Comparison of ENCODE assay signal across 22 cellular contexts in the genomic region with DNA sequence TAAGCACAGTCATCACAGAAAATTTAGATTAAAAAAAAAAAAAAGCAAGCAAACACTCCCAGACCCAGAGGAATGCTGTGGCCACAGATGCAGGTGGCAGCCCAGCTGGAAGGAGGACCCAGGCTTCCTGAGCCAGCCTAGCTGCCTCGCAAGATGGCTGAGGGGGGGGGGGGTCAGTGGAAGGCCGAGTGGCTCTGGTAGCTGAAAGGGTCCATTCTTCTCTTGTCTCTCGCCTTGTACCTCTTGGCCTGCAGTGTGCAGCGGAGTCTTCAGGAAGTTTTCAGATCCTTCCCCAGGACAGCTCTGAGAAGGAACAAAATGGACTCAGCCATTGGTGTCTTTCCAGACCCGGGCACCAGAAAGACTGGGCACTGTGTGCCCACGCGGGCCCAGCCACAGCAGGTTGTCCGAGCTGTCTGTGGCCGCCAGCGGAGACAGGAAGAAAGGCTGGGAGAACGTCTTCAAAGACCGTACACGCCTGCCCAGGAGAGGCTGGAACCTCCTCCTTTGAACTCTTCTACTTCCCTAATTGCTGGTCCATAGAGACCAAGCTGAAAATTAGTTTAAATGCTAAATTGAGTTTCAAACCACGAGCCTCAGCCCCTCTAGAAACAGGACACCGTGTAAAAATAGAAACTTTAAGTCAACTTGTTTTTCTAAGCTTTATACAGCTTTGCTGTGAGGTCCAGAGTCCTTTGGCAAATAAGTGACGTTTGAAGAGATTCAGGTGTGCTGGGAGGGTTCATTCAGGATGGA. TPM values are rescaled to one million over a fixed set of nuclear protein-coding genes. Genes with fewer than 3 reads are reported as not detected.
DNase-seq lines count a peak whose midpoint lies in the region; ATAC-seq and TF ChIP-seq lines count a peak whose summit lies in the region.
"Had no signal": no experiment of that assay in that cellular context is flagged by ENCODE, and none has a peak within 500 bp of the region (broad histone marks: within the 10 kb centered on the region; RNA-seq: fewer than 3 reads in every experiment).

No MANE protein-coding gene starts in this region.

- intact Hi-C loops in left ventricle myocardium superior (cut with micrococcal nuclease), result no loop called here
- intact Hi-C loops in heart left ventricle (cut with DNase I), result no loop called here
- intact Hi-C loops in vagina (cut with DNase I), result no loop called here
- intact Hi-C loops in stomach (cut with DNase I; ENCODE audit: low total_unique reads), result no loop called here

- H3K27ac Mint-ChIP-seq in nephron progenitor cell, result peak overlapping the region; percentile 88
- H3K27ac Mint-ChIP-seq: activated naive CD4-positive, alpha-beta T cell treated with anti-CD3 and anti-CD28 coated beads for 36 hours; CD8-positive, alpha-beta T cell; HFFc6; natural killer cell had no signal

- H3K4me3 ChIP-seq in heart left ventricle, result no peak overlapping the region
- H3K4me3 ChIP-seq in vagina, result no peak overlapping the region
- no peak overlapping the region for H3K4me3 ChIP-seq in stomach
- H3K4me3 ChIP-seq: left lung, tibial nerve had no signal

- H3K4me1 ChIP-seq in heart left ventricle (peaks cover 0 to 35% (median 14%) of the 10 kb centered on the region in 12 donors), vagina (peaks cover 27% of the 10 kb centered on the region), stomach (peaks cover 8 to 26% (median 17%) of the 10 kb centered on the region in 4 donors)

- no peak for TF ChIP-seq EP300 in stomach (IDR thresholded peaks at IDR 0.05)

- no peak for TF ChIP-seq CTCF in heart left ventricle (IDR thresholded peaks at IDR 0.05)
- TF ChIP-seq CTCF in nephron progenitor cell (IDR thresholded peaks at IDR 0.05), result no peak
- no peak for TF ChIP-seq CTCF in vagina (IDR thresholded peaks at IDR 0.05)
- no peak for TF ChIP-seq CTCF in stomach (IDR thresholded peaks at IDR 0.05)

- peaks cover 3% of the 10 kb centered on the region for H3K27me3 Mint-ChIP-seq in nephron progenitor cell (ENCODE audit: low read depth, poor library complexity)

- no peak overlapping the region for H3K27ac ChIP-seq in heart left ventricle
- peak overlapping the region; percentile 82 for H3K27ac ChIP-seq in cingulate gyrus (ENCODE audit: low read depth, low read length)
- peak overlapping the region; percentile 58 for H3K27ac ChIP-seq in vagina
- peak overlapping the region in 2 of 5 donors; percentile 31 to 52 for H3K27ac ChIP-seq in stomach
- H3K27ac ChIP-seq: left lung had no signal

- ATAC-seq in left ventricle myocardium superior (peak; percentile 13), heart left ventricle (no peak), GM21529 (IDR thresholded peaks at IDR 0.05; ENCODE audit: unreplicated experiment) (no peak)
- no peak for ATAC-seq in activated CD4-positive, CD25-positive, alpha-beta regulatory T cell treated with anti-CD3 and anti-CD28 coated beads, Interleukin-2, amount 50 U/mL, for 24 hours
- ATAC-seq: CD8-positive, alpha-beta T cell; HepG2; natural killer cell had no signal

- H3K36me3 ChIP-seq in heart left ventricle (peaks cover 0 to 17% (median 0%) of the 10 kb centered on the region in 9 donors), vagina (peaks cover 4 to 11% of the 10 kb centered on the region in 2 donors), stomach (peaks cover 15 to 41% (median 25%) of the 10 kb centered on the region in 4 donors)

- no peak overlapping the region for H3K4me3 Mint-ChIP-seq in nephron progenitor cell
- H3K4me3 Mint-ChIP-seq: activated naive CD4-positive, alpha-beta T cell treated with anti-CD3 and anti-CD28 coated beads for 36 hours; CD8-positive, alpha-beta T cell; HFFc6; natural killer cell had no signal

- H3K9me3 ChIP-seq in heart left ventricle (no peaks in the 10 kb centered on the region), vagina (no peaks in the 10 kb centered on the region), stomach (no peaks in the 10 kb centered on the region)
- H3K9me3 ChIP-seq: left lung, tibial nerve had no signal

- H3K27me3 ChIP-seq in heart left ventricle, result no peaks in the 10 kb centered on the region
- no peaks in the 10 kb centered on the region for H3K27me3 ChIP-seq in vagina
- no peaks in the 10 kb centered on the region for H3K27me3 ChIP-seq in stomach
- H3K27me3 ChIP-seq: left lung, tibial nerve had no signal

- TF ChIP-seq POLR2A in heart left ventricle (IDR thresholded peaks at IDR 0.05), result no peak
- no peak for TF ChIP-seq POLR2A in vagina (IDR thresholded peaks at IDR 0.05)
- TF ChIP-seq POLR2A in stomach (IDR thresholded peaks at IDR 0.05), result no peak

- WGBS in heart left ventricle, 4 donors, result 85 to 91% (median 87%) methylated on average over 16 of the region's 16 CpGs
- WGBS in stomach, 5 donors, result 69 to 83% (median 76%) methylated on average over 16 of the region's 16 CpGs

- peaks cover 77% of the 10 kb centered on the region for H3K36me3 Mint-ChIP-seq in nephron progenitor cell (ENCODE audit: low read depth)
- H3K36me3 Mint-ChIP-seq: CD8-positive, alpha-beta T cell; natural killer cell had no signal

- no peaks in the 10 kb centered on the region for H3K9me3 Mint-ChIP-seq in nephron progenitor cell
- H3K9me3 Mint-ChIP-seq: activated naive CD4-positive, alpha-beta T cell treated with anti-CD3 and anti-CD28 coated beads for 36 hours; CD8-positive, alpha-beta T cell; HFFc6; natural killer cell had no signal

- H3K4me1 Mint-ChIP-seq in nephron progenitor cell, result peaks cover 57% of the 10 kb centered on the region
- H3K4me1 Mint-ChIP-seq: natural killer cell had no signal

- DNase-seq in left ventricle myocardium superior, result no peak
- DNase-seq in heart left ventricle, result no peak
- no peak for DNase-seq in nephron progenitor cell
- DNase-seq in vagina (ENCODE audit: extremely low spot score in 2 of 2), result no peak
- no peak for DNase-seq in stomach
- DNase-seq: activated CD4-positive, alpha-beta T cell treated with anti-CD3 and anti-CD28 coated beads for 4 hours; activated naive CD4-positive, alpha-beta T cell treated with anti-CD3 and anti-CD28 coated beads for 36 hours; CD8-positive, alpha-beta T cell; effector memory CD4-positive, alpha-beta T cell; GF-D8; left lung; natural killer cell; NCI-H1092; retina; SHP77 treated with DMSO at 0.1 percent for 48 hours; T-helper 9 cell had no signal

RNA-seq across cellular contexts. Expression of gene APCDD1, which starts 21.4 kb away (rescaled TPM):
- total RNA-seq in left ventricle myocardium superior (24.9 TPM), heart left ventricle (10 to 100 TPM in 7 of 9 donors, 1 to 10 TPM in 2; 7.5 to 65.4 (median 15.7) TPM), vagina (110 TPM), stomach (100 to 1,000 TPM in 1 of 5 donors, 10 to 100 TPM in 4; 11.0 to 142 (median 27.4) TPM)
- polyA plus RNA-seq in heart left ventricle (10 to 100 TPM; 10.4 to 23.6 TPM), stomach (10 to 100 TPM; 23.2 to 32.0 (median 24.3) TPM)
- total RNA-seq: activated naive CD4-positive, alpha-beta T cell treated with anti-CD3 and anti-CD28 coated beads for 36 hours; CD8-positive, alpha-beta T cell had no signal

RNA-seq across cellular contexts. Expression of gene NAPG, which starts 50.0 kb away (rescaled TPM):
- total RNA-seq in left ventricle myocardium superior (26.2 TPM), heart left ventricle (10 to 100 TPM; 26.7 to 46.3 (median 35.1) TPM), vagina (26.0 TPM), stomach (10 to 100 TPM in 3 of 5 donors, 1 to 10 TPM in 2; 5.5 to 83.7 (median 31.7) TPM)
- polyA plus RNA-seq in heart left ventricle (10 to 100 TPM; 12.7 to 28.5 TPM), stomach (10 to 100 TPM; 12.1 to 22.9 (median 12.4) TPM)

Comparison
In these comparisons a context has a peak if more than half of its experiments do, and no peak if none do; other contexts are left out.
1. H3K27ac ChIP-seq: peak in cingulate gyrus (single experiment) and vagina (single experiment); none in heart left ventricle (0 of 12).